28 cellular contexts compared by ENCODE assay signal in genomic region chr5:167555771-167556170, GRCh38.
DNase-seq lines count a peak whose midpoint lies in the region; ATAC-seq and TF ChIP-seq lines count a peak whose summit lies in the region.
"Had no signal": no experiment of that assay in that cellular context is flagged by ENCODE, and none has a peak within 500 bp of the region (broad histone marks: within the 10 kb centered on the region; RNA-seq: fewer than 3 reads in every experiment).

No MANE protein-coding gene starts in this region.

- H3K4me3 Mint-ChIP-seq in endodermal cell (no peak overlapping the region), neural progenitor cell (no peak overlapping the region), Calu3 (ENCODE audit: low read depth, unreplicated experiment) (no peak overlapping the region)
- H3K4me3 Mint-ChIP-seq: activated CD8-positive, alpha-beta T cell treated with anti-CD3 and anti-CD28 coated beads for 36 hours; B cell; stimulated activated naive CD8-positive, alpha-beta T cell treated with anti-CD3 and anti-CD28 coated beads, Interleukin-15, Interleukin-2, amounts not matched to agents 100 ng/mL and 50 ng/mL, for 24 hours had no signal

- H3K27me3 ChIP-seq in endodermal cell (ENCODE audit: control insufficient read depth, insufficient read depth, low read length, poor library complexity, severe bottlenecking): peaks cover 5% of the 10 kb centered on the region
- no peaks in the 10 kb centered on the region for H3K27me3 ChIP-seq in neural progenitor cell
- peaks cover 0 to 4% (median 0%) of the 10 kb centered on the region in 9 donors for H3K27me3 ChIP-seq in heart left ventricle
- H3K27me3 ChIP-seq: neutrophil, uterus had no signal

- H3K9me3 ChIP-seq in endodermal cell (ENCODE audit: control insufficient read depth, low read length) (peaks cover 10% of the 10 kb centered on the region), neural progenitor cell (ENCODE audit: low read depth) (no peaks in the 10 kb centered on the region), heart left ventricle (no peaks in the 10 kb centered on the region)
- H3K9me3 ChIP-seq: neutrophil, prostate gland, thoracic aorta, uterus had no signal

- H3K9me3 Mint-ChIP-seq in endodermal cell: peaks cover 6% of the 10 kb centered on the region
- H3K9me3 Mint-ChIP-seq in neural progenitor cell: peaks cover 3% of the 10 kb centered on the region
- no peaks in the 10 kb centered on the region for H3K9me3 Mint-ChIP-seq in Calu3 (ENCODE audit: low read depth, unreplicated experiment)
- H3K9me3 Mint-ChIP-seq: activated CD8-positive, alpha-beta T cell treated with anti-CD3 and anti-CD28 coated beads for 36 hours; activated T-helper 2 cell treated with anti-CD3 and anti-CD28 coated beads, Interferon-gamma antibody, Interleukin-2, Interleukin-4, amounts not matched to agents 10 μg/mL and 5 μg/mL and 100 μg/mL, durations not matched to agents 14 hours and 24 hours and 36 hours had no signal

- H3K36me3 Mint-ChIP-seq in endodermal cell (ENCODE audit: low read depth): peaks cover 2% of the 10 kb centered on the region
- H3K36me3 Mint-ChIP-seq in neural progenitor cell: no peaks in the 10 kb centered on the region
- H3K36me3 Mint-ChIP-seq in Calu3 (ENCODE audit: insufficient read depth, unreplicated experiment): no peaks in the 10 kb centered on the region
- H3K36me3 Mint-ChIP-seq: activated naive CD4-positive, alpha-beta T cell treated with anti-CD3 and anti-CD28 coated beads, Interleukin-2, amount 50 U/mL, for 72 hours had no signal

- ATAC-seq in SK-N-SH treated with all-trans-retinoic acid at 6 μM for 48 hours (no peak), heart left ventricle (no peak)
- ATAC-seq: activated CD8-positive, alpha-beta T cell treated with anti-CD3 and anti-CD28 coated beads for 36 hours; activated naive CD4-positive, alpha-beta T cell treated with anti-CD3 and anti-CD28 coated beads, Interleukin-2, amount 50 U/mL, for 72 hours; Panc1 had no signal

- DNase-seq in AG10803 (ENCODE audit: low read depth): no peak
- peak; percentile 56 for DNase-seq in endodermal cell
- DNase-seq in neural progenitor cell (ENCODE audit: low spot score): peak; percentile 11
- DNase-seq in heart left ventricle: no peak
- DNase-seq in Calu3: no peak
- DNase-seq in NCI-H1417 treated with DMSO at 0.1 percent for 48 hours (lab: John Stamatoyannopoulos, UW): no peak
- no peak for DNase-seq in activated naive CD4-positive, alpha-beta T cell treated with anti-CD3 and anti-CD28 coated beads, Interleukin-2, amount 50 U/mL, for 16 hours
- DNase-seq: activated CD4-positive, alpha-beta T cell treated with anti-CD3 and anti-CD28 coated beads for 1 hour; activated CD8-positive, alpha-beta T cell treated with anti-CD3 and anti-CD28 coated beads for 36 hours; aorta; DMS53; head of caudate nucleus; IMR-90; mammary epithelial cell; NCI-H1092; NCI-H187 treated with DMSO at 0.1 percent for 48 hours; NCI-H526; T-helper 1 cell; uterus had no signal

- H3K4me1 ChIP-seq in endodermal cell (ENCODE audit: control insufficient read depth, insufficient read depth, low read length) (peaks cover 9% of the 10 kb centered on the region), neural progenitor cell (peaks cover 35% of the 10 kb centered on the region), heart left ventricle (no peaks in the 10 kb centered on the region)
- H3K4me1 ChIP-seq: prostate gland, uterus had no signal

- H2AFZ ChIP-seq in neural progenitor cell (replicated peaks): peak overlapping the region; percentile 75

- H3K9ac ChIP-seq in endodermal cell (ENCODE audit: extremely low read depth, low read length, poor library complexity, severe bottlenecking) (no peak overlapping the region), neural progenitor cell (no peak overlapping the region)

- no peak overlapping the region for H3K4me3 ChIP-seq in AG10803 (ENCODE audit: low read length)
- no peak overlapping the region for H3K4me3 ChIP-seq in endodermal cell (ENCODE audit: low read length)
- H3K4me3 ChIP-seq in neural progenitor cell: no peak overlapping the region
- H3K4me3 ChIP-seq in heart left ventricle: no peak overlapping the region
- H3K4me3 ChIP-seq: prostate gland, thoracic aorta, uterus had no signal

- H3K27ac Mint-ChIP-seq in endodermal cell (no peak overlapping the region), neural progenitor cell (peak overlapping the region; percentile 67), Calu3 (ENCODE audit: unreplicated experiment) (no peak overlapping the region)
- H3K27ac Mint-ChIP-seq: activated CD8-positive, alpha-beta T cell treated with anti-CD3 and anti-CD28 coated beads for 36 hours; activated naive CD4-positive, alpha-beta T cell treated with anti-CD3 and anti-CD28 coated beads, Interleukin-2, amount 50 U/mL, for 72 hours; activated T-helper 2 cell treated with anti-CD3 and anti-CD28 coated beads, Interferon-gamma antibody, Interleukin-2, Interleukin-4, amounts not matched to agents 10 μg/mL and 5 μg/mL and 100 μg/mL, durations not matched to agents 14 hours and 24 hours and 36 hours; B cell; stimulated activated naive CD8-positive, alpha-beta T cell treated with anti-CD3 and anti-CD28 coated beads, Interleukin-15, Interleukin-2, amounts not matched to agents 100 ng/mL and 50 ng/mL, for 24 hours had no signal

- H3F3A ChIP-seq in neural progenitor cell (ENCODE audit: low read depth): peaks cover 7% of the 10 kb centered on the region

- no peaks in the 10 kb centered on the region for H3K36me3 ChIP-seq in endodermal cell (ENCODE audit: control insufficient read depth, insufficient read depth, low read length)
- no peaks in the 10 kb centered on the region for H3K36me3 ChIP-seq in neural progenitor cell
- no peaks in the 10 kb centered on the region for H3K36me3 ChIP-seq in heart left ventricle
- H3K36me3 ChIP-seq: neutrophil, prostate gland, thoracic aorta, uterus had no signal

- no peak for TF ChIP-seq POLR2A in heart left ventricle (IDR thresholded peaks at IDR 0.05)

- intact Hi-C loops in heart left ventricle (cut with DNase I): no loop called here
- intact Hi-C loops in Calu3 (cut with micrococcal nuclease; ENCODE audit: unreplicated experiment): no loop called here

- peak; percentile 19; the same call in 1 of the 2 replicates for TF ChIP-seq CTCF in AG10803 (conservative IDR thresholded peaks at IDR 0.05; ENCODE audit: low read length)
- no peak for TF ChIP-seq CTCF in endodermal cell (conservative IDR thresholded peaks at IDR 0.05)
- TF ChIP-seq CTCF in neural progenitor cell (IDR thresholded peaks at IDR 0.05): peak; percentile 20
- TF ChIP-seq CTCF in heart left ventricle (IDR thresholded peaks at IDR 0.05): no peak
- TF ChIP-seq CTCF in Calu3 (IDR thresholded peaks at IDR 0.05; ENCODE audit: unreplicated experiment): no peak

- no TSS peak for BruUV-seq in Calu3 (replicated peaks; lab: Mats Ljungman, UMichigan)

- peak overlapping the region; percentile 57 for H3K4me2 ChIP-seq in neural progenitor cell

- H3K27ac ChIP-seq in endodermal cell (ENCODE audit: low read depth, low read length) (no peak overlapping the region), neural progenitor cell (peak overlapping the region; percentile 16), heart left ventricle (no peak overlapping the region)
- H3K27ac ChIP-seq: neutrophil, prostate gland, thoracic aorta, uterus had no signal

- H3K4me1 Mint-ChIP-seq in endodermal cell (peaks cover 37% of the 10 kb centered on the region), neural progenitor cell (peaks cover 31% of the 10 kb centered on the region), Calu3 (ENCODE audit: low read depth, unreplicated experiment) (no peaks in the 10 kb centered on the region)
- H3K4me1 Mint-ChIP-seq: B cell had no signal

- 74 to 75% methylated on average over 7 of the region's 7 CpGs for WGBS in endodermal cell (ENCODE audit: insufficient coverage in 1 of 2, insufficient read length in 1 of 2), 2 experiments
- WGBS in heart left ventricle, 4 donors: 58 to 67% (median 63%) methylated on average over 7 of the region's 7 CpGs

- no peaks in the 10 kb centered on the region for H3K79me2 ChIP-seq in neural progenitor cell (ENCODE audit: low read depth)

- CTCF ChIA-PET in Calu3 (lab: Charles Lee): no interaction called here

- no peaks in the 10 kb centered on the region for H4K20me1 ChIP-seq in neural progenitor cell (ENCODE audit: low read depth)

- H3K27me3 Mint-ChIP-seq in endodermal cell (ENCODE audit: insufficient read depth): peaks cover 19% of the 10 kb centered on the region
- peaks cover 8% of the 10 kb centered on the region for H3K27me3 Mint-ChIP-seq in neural progenitor cell (ENCODE audit: insufficient read depth, low read depth)
- peaks cover 48% of the 10 kb centered on the region for H3K27me3 Mint-ChIP-seq in Calu3 (ENCODE audit: unreplicated experiment)
- H3K27me3 Mint-ChIP-seq: activated CD8-positive, alpha-beta T cell treated with anti-CD3 and anti-CD28 coated beads for 36 hours; B cell; stimulated activated naive CD8-positive, alpha-beta T cell treated with anti-CD3 and anti-CD28 coated beads, Interleukin-15, Interleukin-2, amounts not matched to agents 100 ng/mL and 50 ng/mL, for 24 hours had no signal

TF ChIP-seq in SK-N-SH treated with all-trans-retinoic acid at 6 μM for 48 hours, 23 proteins besides CTCF, POLR2A, EP300 and RAD21:
- no peak for TF ChIP-seq ZNF70 (CRISPR knock-in tag; IDR thresholded peaks at IDR 0.05)
- 0 out of 2 replicates have a peak, but pooled peaks have one; percentile 11 for TF ChIP-seq ISL1 (CRISPR knock-in tag; IDR thresholded peaks at IDR 0.05)
- TF ChIP-seq ZFP30 (CRISPR knock-in tag; IDR thresholded peaks at IDR 0.05): no peak

Comparison
In these comparisons a context has a peak if more than half of its experiments do, and no peak if none do; other contexts are left out.
1. DNase-seq: peak in endodermal cell (single experiment) and neural progenitor cell (single experiment); none in AG10803 (single experiment), heart left ventricle (0 of 5), Calu3 (single experiment), NCI-H1417 treated with DMSO at 0.1 percent for 48 hours (single experiment) and activated naive CD4-positive, alpha-beta T cell treated with anti-CD3 and anti-CD28 coated beads, Interleukin-2, amount 50 U/mL, for 16 hours (single experiment).
2. CTCF ChIP-seq: peak in AG10803 (single experiment) and neural progenitor cell (single experiment); none in endodermal cell (single experiment), heart left ventricle (0 of 12) and Calu3 (single experiment).